ENCODE assay signal across 8 cellular contexts in genomic region chr1:176949033-176949662, GRCh38.
DNase-seq lines count a peak whose midpoint lies in the region; ATAC-seq and TF ChIP-seq lines count a peak whose summit lies in the region.

No MANE protein-coding gene starts in this region.

- no peaks in the 10 kb centered on the region for H3K36me3 ChIP-seq in A673 (ENCODE audit: insufficient read depth, low read length, poor library complexity, severe bottlenecking)

- peaks cover 23% of the 10 kb centered on the region for H3K4me1 ChIP-seq in A673 (ENCODE audit: insufficient read depth, low read length, poor library complexity, severe bottlenecking)

- H3K27ac ChIP-seq in A673 (ENCODE audit: low read depth, low read length, poor library complexity, severe bottlenecking) = no peak overlapping the region
- H3K27ac ChIP-seq in RWPE1 = no peak overlapping the region

- POLR2A ChIA-PET in A673 (lab: Charles Lee; ENCODE audit: low non-redundant PET) = no interaction called here
- POLR2A ChIA-PET in RWPE1 (lab: Yijun Ruan, JAX; ENCODE audit: low non-redundant PET) = no interaction called here

- CTCF ChIA-PET in A673 (lab: Charles Lee) (interaction anchor here (0.6 to 1.1 kb wide), 2 partner anchors 44 to 51 kb away, joined by 3 read pairs; no protein-coding TSS in a partner anchor), RWPE1 (lab: Yijun Ruan, JAX) (interaction anchor here (0.5 to 1.0 kb wide), 2 partner anchors 473 to 872 kb away, joined by 3 read pairs; no protein-coding TSS in a partner anchor)

- intact Hi-C loops in A673 (cut with micrococcal nuclease; ENCODE audit: unreplicated experiment) = no loop called here

- no peaks in the 10 kb centered on the region for H3K27me3 ChIP-seq in A673 (replicated peaks; ENCODE audit: insufficient read depth, low read depth, low read length, poor library complexity)

- peak; percentile 32 for DNase-seq in A673 (ENCODE audit: low spot score)
- DNase-seq in RWPE1 (ENCODE audit: low spot score) = peak; percentile 20
- peak; percentile 1 for DNase-seq in fibroblast of the conjunctiva (ENCODE audit: low read depth)
- peak; percentile 49 for DNase-seq in retina
- no peak for DNase-seq in amniotic stem cell (lab: John Stamatoyannopoulos, UW)
- DNase-seq in SHP77 treated with DMSO at 0.1 percent for 48 hours (lab: John Stamatoyannopoulos, UW) = no peak

- H3K4me3 ChIP-seq in A673 (ENCODE audit: low read depth, low read length, poor library complexity, severe bottlenecking) = no peak overlapping the region

- no TSS peak for BruUV-seq in A673 (replicated peaks; lab: Mats Ljungman, UMichigan)

- H3K9me3 ChIP-seq in A673 (ENCODE audit: low read depth, low read length, poor library complexity, severe bottlenecking) = no peaks in the 10 kb centered on the region

- peak; percentile 59 for ATAC-seq in HG03045 (IDR thresholded peaks at IDR 0.05; ENCODE audit: unreplicated experiment)

- TF ChIP-seq CTCF in A673 (conservative IDR thresholded peaks at IDR 0.05; ENCODE audit: low read depth, low read length) (peak; percentile 83), GM12873 (IDR thresholded peaks at IDR 0.05; ENCODE audit: insufficient read depth, low read depth, low read length, missing control alignments) (peak; percentile 80), RWPE1 (conservative IDR thresholded peaks at IDR 0.05; ENCODE audit: low read depth) (no peak; the same call in 1 of the 2 replicates)

Comparison
In these comparisons a context has a peak if more than half of its experiments do, and no peak if none do; other contexts are left out.
1. DNase-seq: peak in A673 (single experiment), RWPE1 (single experiment), fibroblast of the conjunctiva (single experiment) and retina (single experiment); none in amniotic stem cell (single experiment) and SHP77 treated with DMSO at 0.1 percent for 48 hours (single experiment).